Comparison of ENCODE assay signal across 10 cellular contexts in the genomic region with DNA sequence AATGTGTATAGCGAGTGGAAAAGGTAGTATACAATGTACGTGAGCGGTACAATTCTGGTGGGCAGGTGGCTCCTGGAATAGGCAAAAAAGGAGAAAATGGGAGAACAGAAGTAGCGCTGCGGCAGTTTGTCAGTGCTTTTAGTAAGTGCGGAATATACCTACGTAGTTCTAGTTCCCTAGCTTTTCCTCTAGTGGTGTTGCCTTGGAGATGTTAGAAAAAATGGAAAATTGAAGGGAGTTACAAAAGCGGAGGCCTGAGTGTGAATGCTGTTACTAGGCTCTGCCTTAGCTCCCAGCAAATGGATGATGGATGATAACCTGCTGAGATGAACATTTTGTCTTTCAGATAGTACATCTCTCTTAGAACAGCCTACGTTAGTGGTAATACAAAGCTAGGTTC. TPM values are rescaled to one million over a fixed set of nuclear protein-coding genes. Genes with fewer than 3 reads are reported as not detected.
DNase-seq lines count a peak whose midpoint lies in the region; FAIRE-seq and TF ChIP-seq lines count a peak whose summit lies in the region.
"Had no signal": no experiment of that assay in that cellular context is flagged by ENCODE, and none has a peak within 500 bp of the region (broad histone marks: within the 10 kb centered on the region; RNA-seq: fewer than 3 reads in every experiment).

No MANE protein-coding gene starts in this region.

- no peak for DNase-seq in activated naive CD4-positive, alpha-beta T cell treated with anti-CD3 and anti-CD28 coated beads, Interleukin-2, amount 10 ng/mL, durations not matched to agents 7 days and 5 days
- DNase-seq in activated naive CD4-positive, alpha-beta T cell (lab: John Stamatoyannopoulos, UW), result no peak
- DNase-seq in activated T-helper 1 cell treated with anti-CD3 and anti-CD28 coated beads, Interleukin-12 subunit alpha, Interleukin-12 subunit beta, Interleukin-2, Interleukin-4 antibody, amounts not matched to agents 30 ng/mL and 10 ng/mL and 1 ng/mL, durations not matched to agents 14 hours and 24 hours and 36 hours (ENCODE audit: low spot score), result no peak
- no peak for DNase-seq in testis
- DNase-seq in DMS53 (lab: John Stamatoyannopoulos, UW), result no peak
- no peak for DNase-seq in stimulated activated CD4-positive, alpha-beta T cell treated with anti-CD3 and anti-CD28 coated beads, Interleukin-4, amount 100 ng/mL, for 4 hours
- DNase-seq in midbrain (lab: John Stamatoyannopoulos, UW), result no peak
- DNase-seq: NCI-H526 treated with DMSO at 0.1 percent for 48 hours had no signal

- intact Hi-C loops in activated T-helper 1 cell treated with anti-CD3 and anti-CD28 coated beads, Interleukin-12 subunit alpha, Interleukin-12 subunit beta, Interleukin-2, Interleukin-4 antibody, amounts not matched to agents 30 ng/mL and 10 ng/mL and 1 ng/mL, durations not matched to agents 14 hours and 24 hours and 36 hours (cut with micrococcal nuclease), result loop anchor here (2.0 to 10.0 kb wide), 4 partner anchors 225 to 1999 kb away; a partner anchor contains a TSS
- intact Hi-C loops in testis (cut with DNase I; ENCODE audit: low total_unique reads), result no loop called here

- H3K27me3 Mint-ChIP-seq in activated naive CD4-positive, alpha-beta T cell treated with anti-CD3 and anti-CD28 coated beads, Interleukin-2, amount 10 ng/mL, durations not matched to agents 7 days and 5 days, result peaks cover 7% of the 10 kb centered on the region
- peaks cover 15% of the 10 kb centered on the region for H3K27me3 Mint-ChIP-seq in activated T-helper 1 cell treated with anti-CD3 and anti-CD28 coated beads, Interleukin-12 subunit alpha, Interleukin-12 subunit beta, Interleukin-2, Interleukin-4 antibody, amounts not matched to agents 30 ng/mL and 10 ng/mL and 1 ng/mL, durations not matched to agents 14 hours and 24 hours and 36 hours (ENCODE audit: insufficient read depth)

- H3K9me3 ChIP-seq in testis, result no peaks in the 10 kb centered on the region
- H3K9me3 ChIP-seq: prostate gland had no signal

- no peaks in the 10 kb centered on the region for H3K27me3 ChIP-seq in testis

- H3K4me3 ChIP-seq in testis, result peak overlapping the region; percentile 63 to 79

- peaks cover 36% of the 10 kb centered on the region for H3K4me1 ChIP-seq in testis
- H3K4me1 ChIP-seq: prostate gland had no signal

- 46 to 47% methylated on average over 9 of the region's 9 CpGs for WGBS in testis, 2 donors

- FAIRE-seq in islet of Langerhans (lab: Jason Lieb, UNC), result peak; percentile 91

- H3K9me3 Mint-ChIP-seq in activated naive CD4-positive, alpha-beta T cell treated with anti-CD3 and anti-CD28 coated beads, Interleukin-2, amount 10 ng/mL, durations not matched to agents 7 days and 5 days, result no peaks in the 10 kb centered on the region
- no peaks in the 10 kb centered on the region for H3K9me3 Mint-ChIP-seq in activated T-helper 1 cell treated with anti-CD3 and anti-CD28 coated beads, Interleukin-12 subunit alpha, Interleukin-12 subunit beta, Interleukin-2, Interleukin-4 antibody, amounts not matched to agents 30 ng/mL and 10 ng/mL and 1 ng/mL, durations not matched to agents 14 hours and 24 hours and 36 hours

- no peak overlapping the region for H3K27ac Mint-ChIP-seq in activated naive CD4-positive, alpha-beta T cell treated with anti-CD3 and anti-CD28 coated beads, Interleukin-2, amount 10 ng/mL, durations not matched to agents 7 days and 5 days
- H3K27ac Mint-ChIP-seq in activated T-helper 1 cell treated with anti-CD3 and anti-CD28 coated beads, Interleukin-12 subunit alpha, Interleukin-12 subunit beta, Interleukin-2, Interleukin-4 antibody, amounts not matched to agents 30 ng/mL and 10 ng/mL and 1 ng/mL, durations not matched to agents 14 hours and 24 hours and 36 hours, result no peak overlapping the region

- no peak for TF ChIP-seq POLR2A in testis (IDR thresholded peaks at IDR 0.05)

- peaks cover 10% of the 10 kb centered on the region for H3K4me1 Mint-ChIP-seq in activated naive CD4-positive, alpha-beta T cell treated with anti-CD3 and anti-CD28 coated beads, Interleukin-2, amount 10 ng/mL, durations not matched to agents 7 days and 5 days
- peaks cover 14% of the 10 kb centered on the region for H3K4me1 Mint-ChIP-seq in activated T-helper 1 cell treated with anti-CD3 and anti-CD28 coated beads, Interleukin-12 subunit alpha, Interleukin-12 subunit beta, Interleukin-2, Interleukin-4 antibody, amounts not matched to agents 30 ng/mL and 10 ng/mL and 1 ng/mL, durations not matched to agents 14 hours and 24 hours and 36 hours (ENCODE audit: low read depth)

- CTCF ChIA-PET in activated naive CD4-positive, alpha-beta T cell treated with anti-CD3 and anti-CD28 coated beads, Interleukin-2, amount 10 ng/mL, durations not matched to agents 7 days and 5 days (lab: Charles Lee), result interaction anchor here (1.6 kb wide), 1 partner anchor 158 kb away, joined by 4 read pairs; no protein-coding TSS in a partner anchor

- H3K36me3 ChIP-seq in testis (ENCODE audit: low read depth, missing control alignments), result no peaks in the 10 kb centered on the region
- H3K36me3 ChIP-seq: prostate gland had no signal

- H3K4me3 Mint-ChIP-seq in activated naive CD4-positive, alpha-beta T cell treated with anti-CD3 and anti-CD28 coated beads, Interleukin-2, amount 10 ng/mL, durations not matched to agents 7 days and 5 days, result peak overlapping the region; percentile 84
- peak overlapping the region; percentile 84 for H3K4me3 Mint-ChIP-seq in activated T-helper 1 cell treated with anti-CD3 and anti-CD28 coated beads, Interleukin-12 subunit alpha, Interleukin-12 subunit beta, Interleukin-2, Interleukin-4 antibody, amounts not matched to agents 30 ng/mL and 10 ng/mL and 1 ng/mL, durations not matched to agents 14 hours and 24 hours and 36 hours

- H3K36me3 Mint-ChIP-seq in activated naive CD4-positive, alpha-beta T cell treated with anti-CD3 and anti-CD28 coated beads, Interleukin-2, amount 10 ng/mL, durations not matched to agents 7 days and 5 days, result no peaks in the 10 kb centered on the region
- H3K36me3 Mint-ChIP-seq in activated T-helper 1 cell treated with anti-CD3 and anti-CD28 coated beads, Interleukin-12 subunit alpha, Interleukin-12 subunit beta, Interleukin-2, Interleukin-4 antibody, amounts not matched to agents 30 ng/mL and 10 ng/mL and 1 ng/mL, durations not matched to agents 14 hours and 24 hours and 36 hours (ENCODE audit: low read depth), result no peaks in the 10 kb centered on the region

- peak overlapping the region; percentile 59 to 92 for H3K27ac ChIP-seq in testis

- TF ChIP-seq CTCF in testis (IDR thresholded peaks at IDR 0.05), result no peak

RNA-seq across cellular contexts. Expression of a gene that starts 1.1 kb away (rescaled TPM):
- 3.5 and 4.6 TPM in 2 replicates for total RNA-seq in activated T-helper 1 cell treated with anti-CD3 and anti-CD28 coated beads, Interleukin-12 subunit alpha, Interleukin-12 subunit beta, Interleukin-2, Interleukin-4 antibody, amounts not matched to agents 30 ng/mL and 10 ng/mL and 1 ng/mL, durations not matched to agents 14 hours and 24 hours and 36 hours
- 100 to 1,000 TPM; 139 to 144 TPM for total RNA-seq in testis
- 67.5 TPM for polyA plus RNA-seq in testis (ENCODE audit: insufficient read depth, low read depth, low replicate concordance)

RNA-seq across cellular contexts. Expression of a gene that starts 32.8 kb away (rescaled TPM):
- total RNA-seq in activated T-helper 1 cell treated with anti-CD3 and anti-CD28 coated beads, Interleukin-12 subunit alpha, Interleukin-12 subunit beta, Interleukin-2, Interleukin-4 antibody, amounts not matched to agents 30 ng/mL and 10 ng/mL and 1 ng/mL, durations not matched to agents 14 hours and 24 hours and 36 hours, result 1.5 and 1.7 TPM in 2 replicates
- total RNA-seq in testis, result 10 to 100 TPM; 17.7 to 19.3 TPM
- 4.2 TPM for polyA plus RNA-seq in testis (ENCODE audit: insufficient read depth, low read depth, low replicate concordance)

Comparison
In these comparisons a context has a peak if more than half of its experiments do, and no peak if none do; other contexts are left out.
1. RNA of a gene that starts 1.1 kb away (total RNA-seq): 139 to 144 TPM in testis; 3.5 to 4.6 TPM in activated T-helper 1 cell treated with anti-CD3 and anti-CD28 coated beads, Interleukin-12 subunit alpha, Interleukin-12 subunit beta, Interleukin-2, Interleukin-4 antibody, amounts not matched to agents 30 ng/mL and 10 ng/mL and 1 ng/mL, durations not matched to agents 14 hours and 24 hours and 36 hours; every median in the first group is over 10 times any median in the second.